Comparison of ENCODE assay signal across 23 cellular contexts in genomic region chr12:101238806-101239329, GRCh38. TPM values are rescaled to one million over a fixed set of nuclear protein-coding genes. Genes with fewer than 3 reads are reported as not detected.
DNase-seq lines count a peak whose midpoint lies in the region; ATAC-seq, FAIRE-seq and TF ChIP-seq lines count a peak whose summit lies in the region.
"Had no signal": no experiment of that assay in that cellular context is flagged by ENCODE, and none has a peak within 500 bp of the region (broad histone marks: within the 10 kb centered on the region; RNA-seq: fewer than 3 reads in every experiment).

No MANE protein-coding gene starts in this region.

- TF ChIP-seq CTCF in right atrium auricular region (IDR thresholded peaks at IDR 0.05): no peak

- no peaks in the 10 kb centered on the region for H3K36me3 Mint-ChIP-seq in natural killer cell treated with Interleukin-12 subunit alpha and Interleukin-12 subunit beta and Interleukin-15 and Interleukin-18, amount 100 ng/mL, for 72 hours
- no peaks in the 10 kb centered on the region for H3K36me3 Mint-ChIP-seq in activated CD8-positive, alpha-beta memory T cell treated with anti-CD3 and anti-CD28 coated beads, Interleukin-2, amount 10 ng/mL, durations not matched to agents 7 days and 5 days

- H3K27ac ChIP-seq in right cardiac atrium (ENCODE audit: low read length): no peak overlapping the region
- no peak overlapping the region for H3K27ac ChIP-seq in right atrium auricular region
- H3K27ac ChIP-seq: 22Rv1; BLaER1 treated with 17β-estradiol and CSF1 and Interleukin-3, amounts not matched to agents 10 nM and 100 nM; RWPE1; SK-N-MC had no signal

- H3K36me3 ChIP-seq in right atrium auricular region: no peaks in the 10 kb centered on the region

- no peak for FAIRE-seq in HTR-8/SVneo (lab: Jason Lieb, UNC)
- FAIRE-seq: H1 had no signal

- intact Hi-C loops in right cardiac atrium (cut with DNase I): no loop called here

- WGBS in right cardiac atrium: 47% methylated on average over 6 of the region's 6 CpGs

- H3K27me3 ChIP-seq in right cardiac atrium (ENCODE audit: control insufficient read depth, insufficient read depth): no peaks in the 10 kb centered on the region
- no peaks in the 10 kb centered on the region for H3K27me3 ChIP-seq in right atrium auricular region

- H3K9me3 ChIP-seq in right cardiac atrium (ENCODE audit: control insufficient read depth, low read length) (peaks cover 1% of the 10 kb centered on the region), right atrium auricular region (no peaks in the 10 kb centered on the region)

- peaks cover 2 to 25% of the 10 kb centered on the region in 2 donors for H3K27me3 Mint-ChIP-seq in natural killer cell treated with Interleukin-12 subunit alpha and Interleukin-12 subunit beta and Interleukin-15 and Interleukin-18, amount 100 ng/mL, for 72 hours
- H3K27me3 Mint-ChIP-seq in activated CD8-positive, alpha-beta memory T cell treated with anti-CD3 and anti-CD28 coated beads, Interleukin-2, amount 10 ng/mL, durations not matched to agents 7 days and 5 days: peaks cover 3% of the 10 kb centered on the region

- DNase-seq in right cardiac atrium (peak; percentile 22 to 68 (median 63)), right atrium auricular region (ENCODE audit: low spot score) (no peak), NCI-H524 (lab: John Stamatoyannopoulos, UW) (peak; percentile 76 to 92), HTR-8/SVneo (ENCODE audit: insufficient read length, low spot score) (no peak), NCI-H146 (lab: John Stamatoyannopoulos, UW) (no peak), GDM1 (lab: John Stamatoyannopoulos, UW) (no peak)
- DNase-seq in natural killer cell treated with Interleukin-12 subunit alpha and Interleukin-12 subunit beta and Interleukin-15 and Interleukin-18, amount 100 ng/mL, for 72 hours (ENCODE audit: low spot score): no peak
- DNase-seq in activated CD8-positive, alpha-beta memory T cell treated with anti-CD3 and anti-CD28 coated beads, Interleukin-2, amount 10 ng/mL, durations not matched to agents 7 days and 5 days: no peak
- DNase-seq: ACHN; CD4-positive, alpha-beta memory T cell; MM.1S; NCI-H1048; NCI-H1436; NCI-H2029 treated with DMSO at 0.1 percent for 48 hours; NCI-H748 treated with DMSO at 0.1 percent for 48 hours; SHP77 treated with DMSO at 0.1 percent for 48 hours; SW 1271 had no signal

- ATAC-seq in right cardiac atrium: peak; percentile 29 to 47
- peak; percentile 43 to 48 for ATAC-seq in natural killer cell treated with Interleukin-12 subunit alpha and Interleukin-12 subunit beta and Interleukin-15 and Interleukin-18, amount 100 ng/mL, for 72 hours
- ATAC-seq in activated CD8-positive, alpha-beta memory T cell treated with anti-CD3 and anti-CD28 coated beads, Interleukin-2, amount 10 ng/mL, durations not matched to agents 7 days and 5 days: no peak

- H3K4me3 ChIP-seq in right cardiac atrium (ENCODE audit: low read length) (no peak overlapping the region), right atrium auricular region (no peak overlapping the region)
- H3K4me3 ChIP-seq: BLaER1 treated with 17β-estradiol and CSF1 and Interleukin-3, amounts not matched to agents 10 nM and 100 nM; SK-N-MC had no signal

- H3K9me3 Mint-ChIP-seq in natural killer cell treated with Interleukin-12 subunit alpha and Interleukin-12 subunit beta and Interleukin-15 and Interleukin-18, amount 100 ng/mL, for 72 hours: no peaks in the 10 kb centered on the region
- H3K9me3 Mint-ChIP-seq in activated CD8-positive, alpha-beta memory T cell treated with anti-CD3 and anti-CD28 coated beads, Interleukin-2, amount 10 ng/mL, durations not matched to agents 7 days and 5 days (ENCODE audit: low read depth): no peaks in the 10 kb centered on the region

- no peaks in the 10 kb centered on the region for H3K4me1 Mint-ChIP-seq in natural killer cell treated with Interleukin-12 subunit alpha and Interleukin-12 subunit beta and Interleukin-15 and Interleukin-18, amount 100 ng/mL, for 72 hours (ENCODE audit: low read depth in 2 of 2)
- no peaks in the 10 kb centered on the region for H3K4me1 Mint-ChIP-seq in activated CD8-positive, alpha-beta memory T cell treated with anti-CD3 and anti-CD28 coated beads, Interleukin-2, amount 10 ng/mL, durations not matched to agents 7 days and 5 days
- H3K4me1 Mint-ChIP-seq: CD4-positive, alpha-beta memory T cell had no signal

- CTCF ChIA-PET in activated CD8-positive, alpha-beta memory T cell treated with anti-CD3 and anti-CD28 coated beads, Interleukin-2, amount 10 ng/mL, durations not matched to agents 7 days and 5 days (lab: Charles Lee): no interaction called here

- H3K4me1 ChIP-seq in right cardiac atrium (ENCODE audit: control insufficient read depth, insufficient read depth, low read length) (no peaks in the 10 kb centered on the region), right atrium auricular region (no peaks in the 10 kb centered on the region)
- H3K4me1 ChIP-seq: BLaER1 treated with 17β-estradiol and CSF1 and Interleukin-3, amounts not matched to agents 10 nM and 100 nM had no signal

- no peak overlapping the region for H3K27ac Mint-ChIP-seq in natural killer cell treated with Interleukin-12 subunit alpha and Interleukin-12 subunit beta and Interleukin-15 and Interleukin-18, amount 100 ng/mL, for 72 hours
- no peak overlapping the region for H3K27ac Mint-ChIP-seq in activated CD8-positive, alpha-beta memory T cell treated with anti-CD3 and anti-CD28 coated beads, Interleukin-2, amount 10 ng/mL, durations not matched to agents 7 days and 5 days
- H3K27ac Mint-ChIP-seq: CD4-positive, alpha-beta memory T cell had no signal

- no peak overlapping the region for H3K4me3 Mint-ChIP-seq in natural killer cell treated with Interleukin-12 subunit alpha and Interleukin-12 subunit beta and Interleukin-15 and Interleukin-18, amount 100 ng/mL, for 72 hours
- no peak overlapping the region for H3K4me3 Mint-ChIP-seq in activated CD8-positive, alpha-beta memory T cell treated with anti-CD3 and anti-CD28 coated beads, Interleukin-2, amount 10 ng/mL, durations not matched to agents 7 days and 5 days
- H3K4me3 Mint-ChIP-seq: CD4-positive, alpha-beta memory T cell had no signal

RNA-seq across cellular contexts. Expression of gene SLC5A8, which starts 28.8 kb away (rescaled TPM):
- total RNA-seq in right cardiac atrium: not detected
- polyA plus RNA-seq in right cardiac atrium: not detected
- total RNA-seq in right atrium auricular region: not detected
- total RNA-seq in natural killer cell treated with Interleukin-12 subunit alpha and Interleukin-12 subunit beta and Interleukin-15 and Interleukin-18, amount 100 ng/mL, for 72 hours: not detected
- not detected for total RNA-seq in activated CD8-positive, alpha-beta memory T cell treated with anti-CD3 and anti-CD28 coated beads, Interleukin-2, amount 10 ng/mL, durations not matched to agents 7 days and 5 days
- total RNA-seq: CD4-positive, alpha-beta memory T cell; Daoy had no signal
- polyA plus RNA-seq: CD4-positive, alpha-beta memory T cell had no signal

RNA-seq across cellular contexts. Expression of gene UTP20, which starts 41.0 kb away (rescaled TPM):
- 1 to 10 TPM; 5.7 to 8.5 (median 7.6) TPM for total RNA-seq in right cardiac atrium
- polyA plus RNA-seq in right cardiac atrium: 2.1 TPM
- total RNA-seq in right atrium auricular region: 1 to 10 TPM; 5.8 to 6.7 TPM
- 10 to 100 TPM; 22.7 to 37.9 TPM for total RNA-seq in natural killer cell treated with Interleukin-12 subunit alpha and Interleukin-12 subunit beta and Interleukin-15 and Interleukin-18, amount 100 ng/mL, for 72 hours
- 10 to 100 TPM; 13.0 to 24.9 TPM for total RNA-seq in activated CD8-positive, alpha-beta memory T cell treated with anti-CD3 and anti-CD28 coated beads, Interleukin-2, amount 10 ng/mL, durations not matched to agents 7 days and 5 days

Comparison
In these comparisons a context has a peak if more than half of its experiments do, and no peak if none do; other contexts are left out.
1. DNase-seq: peak in right cardiac atrium (3 of 3) and NCI-H524 (2 of 2); none in right atrium auricular region (single experiment), natural killer cell treated with Interleukin-12 subunit alpha and Interleukin-12 subunit beta and Interleukin-15 and Interleukin-18, amount 100 ng/mL, for 72 hours (single experiment), HTR-8/SVneo (single experiment), NCI-H146 (single experiment), activated CD8-positive, alpha-beta memory T cell treated with anti-CD3 and anti-CD28 coated beads, Interleukin-2, amount 10 ng/mL, durations not matched to agents 7 days and 5 days (single experiment) and GDM1 (single experiment).